In the genomic region with DNA sequence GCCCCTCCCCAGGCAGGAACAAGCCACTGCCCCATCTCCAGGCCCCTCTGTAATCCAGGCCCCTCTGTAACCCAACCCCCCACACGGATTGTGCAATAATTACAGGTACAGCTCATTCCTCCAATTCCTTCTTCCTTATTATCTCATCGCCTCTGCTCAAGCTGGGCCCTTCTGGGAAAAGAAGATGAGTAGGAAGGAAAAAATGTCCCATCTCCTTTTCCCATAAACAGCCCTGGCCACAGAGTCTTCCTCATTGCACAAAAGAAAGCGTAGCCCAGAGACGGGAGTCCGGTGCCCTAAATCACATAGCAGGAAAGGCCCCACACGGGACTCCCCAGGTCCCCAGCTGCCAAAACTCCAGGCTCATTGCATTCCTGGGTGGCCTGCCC, we compare ENCODE assay signal across 13 cellular contexts. TPM values are rescaled to one million over a fixed set of nuclear protein-coding genes. Genes with fewer than 3 reads are reported as not detected.
DNase-seq lines count a peak whose midpoint lies in the region; ATAC-seq, FAIRE-seq and TF ChIP-seq lines count a peak whose summit lies in the region.
"Had no signal": no experiment of that assay in that cellular context is flagged by ENCODE, and none has a peak within 500 bp of the region (broad histone marks: within the 10 kb centered on the region; RNA-seq: fewer than 3 reads in every experiment).

No MANE protein-coding gene starts in this region.

- no peak overlapping the region for H3K9ac ChIP-seq in HepG2 (ENCODE audit: insufficient read depth, low read depth, low read length)
- H3K9ac ChIP-seq: BLaER1 treated with 17β-estradiol and CSF1 and Interleukin-3, amounts not matched to agents 10 nM and 100 nM had no signal

- H3K36me3 ChIP-seq in bronchial epithelial cell (ENCODE audit: control insufficient read depth, insufficient read depth, low read length) (no peaks in the 10 kb centered on the region), HepG2 (replicated peaks in 1 of 2; ENCODE audit: control insufficient read depth in 1 of 2, insufficient read depth in 2 of 2, low read length in 2 of 2) (no peaks in the 10 kb centered on the region)
- H3K36me3 ChIP-seq: BLaER1 treated with 17β-estradiol and CSF1 and Interleukin-3, amounts not matched to agents 10 nM and 100 nM; colonic mucosa had no signal

- peaks cover 81% of the 10 kb centered on the region for H3K4me1 ChIP-seq in HepG2 (ENCODE audit: insufficient read depth, low read length)
- H3K4me1 ChIP-seq: colonic mucosa had no signal

- H2AFZ ChIP-seq in HepG2 (ENCODE audit: low read length), result no peak overlapping the region

- no peak for TF ChIP-seq RAD21 in Ishikawa (IDR thresholded peaks at IDR 0.05; ENCODE audit: low read depth)
- no peak for TF ChIP-seq RAD21 in HepG2 (CRISPR knock-in tag; IDR thresholded peaks at IDR 0.05)

- peak; percentile 66 for DNase-seq in AG04450 (ENCODE audit: low read depth, low spot score)
- DNase-seq in bronchial epithelial cell (ENCODE audit: low read depth), result peak; percentile 87
- no peak for DNase-seq in HepG2 (ENCODE audit: low spot score)
- DNase-seq in NOMO-1 treated with dmso at 0.1 percent for 144 hours (lab: John Stamatoyannopoulos, UW; ENCODE audit: unreplicated experiment), result no peak
- no peak for DNase-seq in AML-193 (lab: John Stamatoyannopoulos, UW)
- DNase-seq: activated T-cell treated with anti-CD3 and anti-CD28 coated beads, Interleukin-2, amount 50 U/mL, for 24 hours; colonic mucosa; KBM-7 had no signal

- BruUV-seq in HepG2 (replicated peaks; lab: Mats Ljungman, UMichigan), result no TSS peak

- in situ Hi-C loops in HepG2 (cut with HindIII; ENCODE audit: extremely low pct_ligation_motif_present, low pct_unique_long_range_greater_than_20kb), result loop anchor here (25.0 kb wide), 1 partner anchor 216 kb away; a partner anchor contains a TSS

- H3K79me2 ChIP-seq in HepG2 (ENCODE audit: insufficient read depth, low read length), result no peaks in the 10 kb centered on the region

- peak overlapping the region; percentile 93 for H3K27ac ChIP-seq in AG04450 (ENCODE audit: low read depth, low read length)
- no peak overlapping the region for H3K27ac ChIP-seq in HepG2 (ENCODE audit: extremely low read length, insufficient read depth, low read length)
- H3K27ac ChIP-seq: BLaER1 treated with 17β-estradiol and CSF1 and Interleukin-3, amounts not matched to agents 10 nM and 100 nM; colonic mucosa had no signal

- H3K4me2 ChIP-seq in HepG2 (ENCODE audit: low read depth, low read length), result peak overlapping the region; percentile 51

- POLR2A ChIA-PET in AG04450 (lab: Yijun Ruan, JAX), result interaction anchor here (1.0 to 1.5 kb wide), 4 partner anchors 10 to 81 kb away, joined by 3 to 12 read pairs (median 3); a partner anchor contains a TSS
- POLR2A ChIA-PET in HepG2 (lab: Yijun Ruan, JAX), result interaction anchor here (1.1 to 14.5 kb wide), 3 partner anchors 11 to 24 kb away, joined by 3 to 235 read pairs (median 3); a partner anchor contains a TSS

- H3K27me3 ChIP-seq in AG04450 (ENCODE audit: control insufficient read depth, insufficient read depth, low read length) (no peaks in the 10 kb centered on the region), bronchial epithelial cell (ENCODE audit: control insufficient read depth, insufficient read depth, low read length) (no peaks in the 10 kb centered on the region), HepG2 (ENCODE audit: control insufficient read depth in 1 of 2, insufficient read depth in 2 of 2, low read length in 2 of 2) (peaks cover 0 to 8% of the 10 kb centered on the region in 2 experiments; a peak in 2 of 5 replicates)
- H3K27me3 ChIP-seq: BLaER1 treated with 17β-estradiol and CSF1 and Interleukin-3, amounts not matched to agents 10 nM and 100 nM; colonic mucosa had no signal

- ATAC-seq in HepG2 (no peak), HG03097 (IDR thresholded peaks at IDR 0.05; ENCODE audit: low FRiP score, unreplicated experiment) (no peak), HG03469 (IDR thresholded peaks at IDR 0.05; ENCODE audit: unreplicated experiment) (no peak)

- intact Hi-C loops in HepG2 (cut with micrococcal nuclease; ENCODE audit: unreplicated experiment), result no loop called here

- CTCF ChIA-PET in AG04450 (lab: Charles Lee), result interaction anchor here (1.2 to 5.1 kb wide), 2 partner anchors 10 to 130 kb away, joined by 4 to 26 read pairs; no protein-coding TSS in a partner anchor
- CTCF ChIA-PET in HepG2 (lab: Yijun Ruan, JAX; ENCODE audit: low intra/inter-chr PET ratio, low total read pairs), result no interaction called here

- 11% methylated on average over 6 of the region's 6 CpGs for WGBS in HepG2 (ENCODE audit: low lambda C conversion rate)

- no peaks in the 10 kb centered on the region for H4K20me1 ChIP-seq in HepG2 (ENCODE audit: insufficient read depth, low read length)

- TF ChIP-seq CTCF in AG04450 (IDR thresholded peaks at IDR 0.05; ENCODE audit: low read depth, low read length) (no peak), bronchial epithelial cell (IDR thresholded peaks at IDR 0.05; ENCODE audit: insufficient read depth, low read length, severe bottlenecking) (no peak), HepG2 (CRISPR knock-in tag; IDR thresholded peaks at IDR 0.05) (no peak)

- TF ChIP-seq EP300 in Ishikawa (IDR thresholded peaks at IDR 0.05; ENCODE audit: borderline replicate concordance) (no peak), HepG2 (IDR thresholded peaks at IDR 0.05; ENCODE audit: low read depth in 2 of 2, low read length in 2 of 2) (peak; percentile 43 to 53; a peak in 2 of 4 replicates), HepG2 (CRISPR knock-in tag; IDR thresholded peaks at IDR 0.05; ENCODE audit: borderline replicate concordance) (no peak)

- TF ChIP-seq POLR2A in HepG2 (IDR thresholded peaks at IDR 0.05; ENCODE audit: insufficient read depth in 1 of 2, low read depth in 2 of 2, low read length in 2 of 2), result no peak

- FAIRE-seq in bronchial epithelial cell (lab: Jason Lieb, UNC) (no peak), HepG2 (lab: Jason Lieb, UNC) (no peak)

- H3K4me3 ChIP-seq in AG04450 (ENCODE audit: low read depth, low read length) (no peak overlapping the region), bronchial epithelial cell (ENCODE audit: low read depth, low read length) (no peak overlapping the region), HepG2 (replicated peaks in 1 of 3; ENCODE audit: insufficient read depth in 1 of 3, low read depth in 2 of 3, low read length in 3 of 3) (peak overlapping the region in 1 of 3 experiments; percentile 29; a peak in 1 of 6 replicates)
- H3K4me3 ChIP-seq: BLaER1 treated with 17β-estradiol and CSF1 and Interleukin-3, amounts not matched to agents 10 nM and 100 nM; colonic mucosa; skin epidermis had no signal

- H3K9me3 ChIP-seq in AG04450 (ENCODE audit: control insufficient read depth, insufficient read depth, low read length) (no peaks in the 10 kb centered on the region; the same call in 1 of the 2 replicates), HepG2 (ENCODE audit: low read length) (no peaks in the 10 kb centered on the region)
- H3K9me3 ChIP-seq: BLaER1 treated with 17β-estradiol and CSF1 and Interleukin-3, amounts not matched to agents 10 nM and 100 nM; colonic mucosa had no signal

RNA-seq across cellular contexts. Expression of a gene that starts 3.6 kb away (rescaled TPM):
- not detected in 2 replicates for polyA plus RNA-seq in AG04450 (2011; rRNA removed)
- polyA minus RNA-seq in AG04450 (2011; rRNA and poly(A)+ RNA removed), result not detected in 2 replicates
- not detected in 2 replicates for total RNA-seq in bronchial epithelial cell
- total RNA-seq in HepG2 (2016; rRNA removed; fragmentation: Illumina TruSeq; extraction: Trizol), result not detected in 2 replicates
- not detected in 2 replicates for total RNA-seq in HepG2 (2016; cell fraction: cytosol; rRNA removed; fragmentation: Illumina TruSeq; extraction: Trizol; ENCODE audit: low read depth)
- not detected in 2 replicates for total RNA-seq in HepG2 (2016; cell fraction: insoluble cytoplasmic fraction; rRNA removed; fragmentation: Illumina TruSeq; extraction: Trizol)
- total RNA-seq in HepG2 (2016; cell fraction: membrane; rRNA removed; fragmentation: Illumina TruSeq; extraction: Trizol), result 0.19 TPM in 1 of 2 replicates, not detected in the other
- not detected in 2 replicates for total RNA-seq in HepG2 (2016; cell fraction: nucleus; rRNA removed; fragmentation: Illumina TruSeq; extraction: Trizol)
- 0.14 TPM in 1 of 2 replicates, not detected in the other for polyA plus RNA-seq in HepG2 (2011; rRNA removed)
- not detected in 2 replicates for polyA plus RNA-seq in HepG2 (2011; cell fraction: cytosol; rRNA removed)
- not detected in 2 replicates for polyA plus RNA-seq in HepG2 (2011; cell fraction: nucleus; rRNA removed)
- polyA plus RNA-seq in HepG2 (2012), result not detected in 2 replicates
- polyA plus RNA-seq in HepG2 (2016; cell fraction: cytosol; fragmentation: Illumina TruSeq; extraction: Trizol; ENCODE audit: low read depth), result not detected in 2 replicates
- polyA plus RNA-seq in HepG2 (2016; cell fraction: insoluble cytoplasmic fraction; fragmentation: Illumina TruSeq; extraction: Trizol; ENCODE audit: low read depth), result not detected in 2 replicates
- polyA plus RNA-seq in HepG2 (2016; cell fraction: membrane; fragmentation: Illumina TruSeq; extraction: Trizol; ENCODE audit: low read depth), result not detected in 2 replicates
- polyA plus RNA-seq in HepG2 (2016; cell fraction: nucleus; fragmentation: Illumina TruSeq; extraction: Trizol; ENCODE audit: insufficient read depth, low read depth), result not detected in 2 replicates
- 0.12 TPM in 1 of 2 replicates, not detected in the other for polyA minus RNA-seq in HepG2 (2011; rRNA and poly(A)+ RNA removed; ENCODE audit: low replicate concordance)
- polyA minus RNA-seq in HepG2 (2011; cell fraction: cytosol; rRNA and poly(A)+ RNA removed), result not detected in 2 replicates
- not detected in 2 replicates for polyA minus RNA-seq in HepG2 (2011; cell fraction: nucleus; rRNA and poly(A)+ RNA removed)
- total RNA-seq: colonic mucosa had no signal

RNA-seq across cellular contexts. Expression of a gene that starts 9.7 kb away (rescaled TPM):
- polyA plus RNA-seq in AG04450 (2011; rRNA removed) (65.5 and 91.1 TPM in 2 replicates), HepG2 (2011; rRNA removed) (173 and 193 TPM in 2 replicates)
- polyA minus RNA-seq in AG04450 (2011; rRNA and poly(A)+ RNA removed), result 104 and 137 TPM in 2 replicates
- total RNA-seq in bronchial epithelial cell (63.7 and 96.3 TPM in 2 replicates), HepG2 (2016; rRNA removed; fragmentation: Illumina TruSeq; extraction: Trizol) (345 and 349 TPM in 2 replicates)
- 202 and 227 TPM in 2 replicates for total RNA-seq in HepG2 (2016; cell fraction: cytosol; rRNA removed; fragmentation: Illumina TruSeq; extraction: Trizol; ENCODE audit: low read depth)
- total RNA-seq in HepG2 (2016; cell fraction: insoluble cytoplasmic fraction; rRNA removed; fragmentation: Illumina TruSeq; extraction: Trizol), result 351 and 370 TPM in 2 replicates
- total RNA-seq in HepG2 (2016; cell fraction: membrane; rRNA removed; fragmentation: Illumina TruSeq; extraction: Trizol), result 185 and 210 TPM in 2 replicates
- 126 and 138 TPM in 2 replicates for total RNA-seq in HepG2 (2016; cell fraction: nucleus; rRNA removed; fragmentation: Illumina TruSeq; extraction: Trizol)
- 139 and 221 TPM in 2 replicates for polyA plus RNA-seq in HepG2 (2011; cell fraction: cytosol; rRNA removed)
- 209 and 223 TPM in 2 replicates for polyA plus RNA-seq in HepG2 (2011; cell fraction: nucleus; rRNA removed)
- 167 and 252 TPM in 2 replicates for polyA plus RNA-seq in HepG2 (2012)
- 224 and 244 TPM in 2 replicates for polyA plus RNA-seq in HepG2 (2016; cell fraction: cytosol; fragmentation: Illumina TruSeq; extraction: Trizol; ENCODE audit: low read depth)
- 425 and 448 TPM in 2 replicates for polyA plus RNA-seq in HepG2 (2016; cell fraction: insoluble cytoplasmic fraction; fragmentation: Illumina TruSeq; extraction: Trizol; ENCODE audit: low read depth)
- 197 and 214 TPM in 2 replicates for polyA plus RNA-seq in HepG2 (2016; cell fraction: membrane; fragmentation: Illumina TruSeq; extraction: Trizol; ENCODE audit: low read depth)
- polyA plus RNA-seq in HepG2 (2016; cell fraction: nucleus; fragmentation: Illumina TruSeq; extraction: Trizol; ENCODE audit: insufficient read depth, low read depth), result 269 and 287 TPM in 2 replicates
- 186 and 379 TPM in 2 replicates for polyA minus RNA-seq in HepG2 (2011; rRNA and poly(A)+ RNA removed; ENCODE audit: low replicate concordance)
- 166 and 175 TPM in 2 replicates for polyA minus RNA-seq in HepG2 (2011; cell fraction: cytosol; rRNA and poly(A)+ RNA removed)
- 55.6 and 67.6 TPM in 2 replicates for polyA minus RNA-seq in HepG2 (2011; cell fraction: nucleus; rRNA and poly(A)+ RNA removed)

Comparison
In these comparisons a context has a peak if more than half of its experiments do, and no peak if none do; other contexts are left out.
1. DNase-seq: peak in AG04450 (single experiment) and bronchial epithelial cell (single experiment); none in HepG2 (single experiment), NOMO-1 treated with dmso at 0.1 percent for 144 hours (single experiment) and AML-193 (0 of 2).